Comparison of ENCODE assay signal across 2 cellular contexts in genomic region chr12:32084017-32084688, GRCh38.
TF ChIP-seq lines count a peak whose summit lies in the region.

No MANE protein-coding gene starts in this region.

TF ChIP-seq in GM23338, 12 proteins besides CTCF, POLR2A, EP300 and RAD21:
- TF ChIP-seq STAT1 (IDR thresholded peaks at IDR 0.05; ENCODE audit: unreplicated experiment) (no peak), ZNF331 (CRISPR knock-in tag; IDR thresholded peaks at IDR 0.05; ENCODE audit: low read depth) (no peak), ETS1 (IDR thresholded peaks at IDR 0.05) (no peak), REST (IDR thresholded peaks at IDR 0.05; ENCODE audit: unreplicated experiment) (no peak), NANOG (IDR thresholded peaks at IDR 0.05; ENCODE audit: borderline replicate concordance) (no peak), CREB1 (CRISPR knock-in tag; IDR thresholded peaks at IDR 0.05; ENCODE audit: low read depth) (no peak), EZH2 (IDR thresholded peaks at IDR 0.05; ENCODE audit: low read depth, unreplicated experiment) (no peak), ZNF114 (CRISPR knock-in tag; IDR thresholded peaks at IDR 0.05) (no peak)

TF ChIP-seq in WTC11, 78 proteins besides CTCF, POLR2A, EP300 and RAD21:
- no peak for TF ChIP-seq CDX4 (CRISPR knock-in tag; IDR thresholded peaks at IDR 0.05; ENCODE audit: borderline replicate concordance)
- no peak for TF ChIP-seq NR2C2 (CRISPR knock-in tag; IDR thresholded peaks at IDR 0.05)
- TF ChIP-seq ZNF138 (CRISPR knock-in tag; conservative IDR thresholded peaks at IDR 0.05), result no peak
- TF ChIP-seq IRF2 (CRISPR knock-in tag; IDR thresholded peaks at IDR 0.05; ENCODE audit: borderline replicate concordance, low read depth), result no peak
- TF ChIP-seq NFE2L1 (CRISPR knock-in tag; IDR thresholded peaks at IDR 0.05), result no peak
- TF ChIP-seq USF1 (CRISPR knock-in tag; IDR thresholded peaks at IDR 0.05), result no peak
- no peak for TF ChIP-seq ZNF416 (CRISPR knock-in tag; IDR thresholded peaks at IDR 0.05)
- TF ChIP-seq ZNF317 (CRISPR knock-in tag; IDR thresholded peaks at IDR 0.05; ENCODE audit: borderline replicate concordance, low read depth), result no peak
- TF ChIP-seq ZNF425 (CRISPR knock-in tag; conservative IDR thresholded peaks at IDR 0.05), result no peak
- no peak for TF ChIP-seq ATF2 (CRISPR knock-in tag; IDR thresholded peaks at IDR 0.05; ENCODE audit: borderline replicate concordance, low read depth)
- TF ChIP-seq AFF4 (CRISPR knock-in tag; IDR thresholded peaks at IDR 0.05; ENCODE audit: borderline replicate concordance), result no peak
- no peak for TF ChIP-seq GABPB1 (CRISPR knock-in tag; IDR thresholded peaks at IDR 0.05)
